Comparison of ENCODE assay signal across 26 cellular contexts in genomic region chrX:55151199-55151598, GRCh38.
DNase-seq lines count a peak whose midpoint lies in the region; ATAC-seq, FAIRE-seq and TF ChIP-seq lines count a peak whose summit lies in the region.
"Had no signal": no experiment of that assay in that cellular context is flagged by ENCODE, and none has a peak within 500 bp of the region (broad histone marks: within the 10 kb centered on the region; RNA-seq: fewer than 3 reads in every experiment).

No MANE protein-coding gene starts in this region.

- TF ChIP-seq CTCF in HEK293 (tag by site-specific recombination; IDR thresholded peaks at IDR 0.05) (no peak), mucosa of descending colon (IDR thresholded peaks at IDR 0.05) (no peak)

- H3K27ac ChIP-seq in HEK293 (ENCODE audit: extremely low read depth, low read depth, low read length): no peak overlapping the region
- H3K27ac ChIP-seq in mesendoderm (ENCODE audit: low read depth, low read length): no peak overlapping the region
- H3K27ac ChIP-seq: BLaER1 had no signal

- H3K56ac ChIP-seq in mesendoderm (ENCODE audit: low read length): no peak overlapping the region

- no peak for TF ChIP-seq POLR2A in GM12891 (IDR thresholded peaks at IDR 0.05; ENCODE audit: low read depth, low read length)

- H3K79me1 ChIP-seq in mesendoderm (ENCODE audit: low read length): no peaks in the 10 kb centered on the region

- no peak overlapping the region for H2BK15ac ChIP-seq in mesendoderm (replicated peaks; ENCODE audit: low read depth)

- H3K23ac ChIP-seq in mesendoderm (ENCODE audit: low read length): no peak overlapping the region

- H3K18ac ChIP-seq in mesendoderm (ENCODE audit: low read length): no peak overlapping the region

- POLR2A ChIA-PET in HEK293 (lab: Yijun Ruan, JAX): no interaction called here

- no peaks in the 10 kb centered on the region for H3K4me1 ChIP-seq in HEK293 (ENCODE audit: control insufficient read depth, insufficient read depth, low read length)
- no peaks in the 10 kb centered on the region for H3K4me1 ChIP-seq in mesendoderm (ENCODE audit: control insufficient read depth, low read depth, low read length)
- no peaks in the 10 kb centered on the region for H3K4me1 ChIP-seq in mucosa of descending colon (ENCODE audit: low read depth)
- H3K4me1 ChIP-seq: BE2C, BLaER1 had no signal

- H2AK5ac ChIP-seq in mesendoderm (ENCODE audit: low read length): no peak overlapping the region

- ATAC-seq in HG03159 (IDR thresholded peaks at IDR 0.05; ENCODE audit: unreplicated experiment) (no peak), GM21619 (IDR thresholded peaks at IDR 0.05; ENCODE audit: unreplicated experiment) (no peak), mucosa of descending colon (no peak)
- ATAC-seq: GM12878 had no signal

- DNase-seq in GM12891 (ENCODE audit: insufficient read length, low spot score): no peak
- DNase-seq in NCI-H82 (lab: John Stamatoyannopoulos, UW): peak; percentile 72
- DNase-seq in mesendoderm: no peak
- no peak for DNase-seq in RKO (ENCODE audit: low spot score)
- no peak for DNase-seq in mucosa of descending colon
- DNase-seq: 8988T; ACHN; BE2C; C1 segment of cervical spinal cord; CD4-positive, alpha-beta memory T cell; CD4-positive, CD25-positive, alpha-beta regulatory T cell; CD8-positive, alpha-beta memory T cell; COR-L47; DMS 273 treated with DMSO at 0.1 percent for 48 hours; DMS153; DMS53; DMS79; DND-41; EL; GDM1 had no signal

- no peak overlapping the region for H4K8ac ChIP-seq in mesendoderm (ENCODE audit: low read depth, low read length)

- H4K5ac ChIP-seq in mesendoderm (ENCODE audit: low read length): no peak overlapping the region

- intact Hi-C loops in mucosa of descending colon (cut with DNase I, micrococcal nuclease): no loop called here

- H3K36me3 ChIP-seq in HEK293 (ENCODE audit: control insufficient read depth in 2 of 2, insufficient read depth in 1 of 2, low read length in 2 of 2) (no peaks in the 10 kb centered on the region), mesendoderm (ENCODE audit: control insufficient read depth, insufficient read depth, low read length) (no peaks in the 10 kb centered on the region), mucosa of descending colon (ENCODE audit: low read depth) (no peaks in the 10 kb centered on the region)
- H3K36me3 ChIP-seq: BE2C, BLaER1 had no signal

- H3K9me3 ChIP-seq in HEK293 (ENCODE audit: control insufficient read depth, insufficient read depth, low read depth, low read length): no peaks in the 10 kb centered on the region
- no peaks in the 10 kb centered on the region for H3K9me3 ChIP-seq in mucosa of descending colon
- H3K9me3 ChIP-seq: BE2C, BLaER1 had no signal

- H2BK5ac ChIP-seq in mesendoderm (ENCODE audit: low read length): peak overlapping the region; percentile 59

- H3K79me2 ChIP-seq in mesendoderm (ENCODE audit: control insufficient read depth, insufficient read depth, low read length): no peaks in the 10 kb centered on the region

- no peaks in the 10 kb centered on the region for H3K27me3 ChIP-seq in mesendoderm (ENCODE audit: insufficient read depth, low read length, poor library complexity)
- H3K27me3 ChIP-seq: BE2C had no signal

- no peak overlapping the region for H2BK120ac ChIP-seq in mesendoderm (ENCODE audit: low read depth, low read length)

- no CpG with 5 or more reads among the region's 5 CpGs for WGBS in mesendoderm (ENCODE audit: extremely low coverage, insufficient coverage, low lambda C conversion rate)

- no peak overlapping the region for H3K4me3 ChIP-seq in HEK293 (ENCODE audit: low read depth, low read length)
- H3K4me3 ChIP-seq in mesendoderm (ENCODE audit: low read length): no peak overlapping the region
- no peak overlapping the region for H3K4me3 ChIP-seq in mucosa of descending colon
- H3K4me3 ChIP-seq: BLaER1, GM12878 had no signal

- H3K4me2 ChIP-seq in mesendoderm (ENCODE audit: low read length): no peak overlapping the region
- H3K4me2 ChIP-seq: BLaER1 had no signal

- no peak overlapping the region for H3K9ac ChIP-seq in mesendoderm (ENCODE audit: low read length)
- H3K9ac ChIP-seq: BLaER1 had no signal

- no peak overlapping the region for H3K4ac ChIP-seq in mesendoderm (ENCODE audit: low read depth, low read length)

- CTCF ChIA-PET in HEK293 (lab: Yijun Ruan, JAX): interaction anchor here (0.7 kb wide), 1 partner anchor 9 kb away, joined by 3 read pairs; no protein-coding TSS in a partner anchor

- peak; percentile 33 for FAIRE-seq in GM12891 (lab: Jason Lieb, UNC)
- FAIRE-seq: A204.1, GM12878 had no signal

TF ChIP-seq in GM12891, 5 proteins besides CTCF, POLR2A, EP300 and RAD21:
- no peak for TF ChIP-seq PAX5 (IDR thresholded peaks at IDR 0.05; ENCODE audit: insufficient read depth, low read length, severe bottlenecking)
- no peak for TF ChIP-seq SPI1 (IDR thresholded peaks at IDR 0.05; ENCODE audit: low read depth, low read length)

TF ChIP-seq in HEK293, 187 proteins besides CTCF, POLR2A, EP300 and RAD21 (continues in another document):
- TF ChIP-seq ZNF292 (tag by site-specific recombination; IDR thresholded peaks at IDR 0.05; ENCODE audit: borderline replicate concordance, low read depth) (no peak), PRDM4 (tag by site-specific recombination; IDR thresholded peaks at IDR 0.05) (peak; percentile 83), PRDM2 (tag by site-specific recombination; IDR thresholded peaks at IDR 0.05; ENCODE audit: borderline replicate concordance) (no peak), INSM2 (tag by site-specific recombination; IDR thresholded peaks at IDR 0.05) (peak; percentile 39; the same call in 1 of the 2 replicates), ZNF266 (tag by site-specific recombination; IDR thresholded peaks at IDR 0.05; ENCODE audit: low read depth) (no peak)
